ENCODE assay signal across 8 cellular contexts in genomic region chr17:67441052-67441738, GRCh38.
DNase-seq lines count a peak whose midpoint lies in the region; ATAC-seq and TF ChIP-seq lines count a peak whose summit lies in the region.

No MANE protein-coding gene starts in this region.

- intact Hi-C loops in stomach (cut with DNase I; ENCODE audit: low total_unique reads): no loop called here

- H3K9me3 ChIP-seq in HUES64 (ENCODE audit: insufficient read depth, low read depth, low read length): no peaks in the 10 kb centered on the region
- H3K9me3 ChIP-seq in stomach: no peaks in the 10 kb centered on the region

- 0 out of 2 replicates have a peak overlapping the region, but pooled peaks have one; percentile 13 for H3K9ac ChIP-seq in HUES64 (ENCODE audit: low read depth, low read length)

- H3K4me3 Mint-ChIP-seq in nephron progenitor cell: no peak overlapping the region

- no peaks in the 10 kb centered on the region for H3K36me3 Mint-ChIP-seq in nephron progenitor cell (ENCODE audit: low read depth)

- no peaks in the 10 kb centered on the region for H3K27me3 Mint-ChIP-seq in nephron progenitor cell (ENCODE audit: low read depth, poor library complexity)

- DNase-seq in AG04449 (ENCODE audit: low read depth, low spot score): no peak
- peak; percentile 50 for DNase-seq in activated CD4-positive, CD25-positive, alpha-beta regulatory T cell treated with anti-CD3 and anti-CD28 coated beads, Interleukin-2, amount 50 U/mL, for 72 hours
- peak; percentile 75 to 87 for DNase-seq in dermis microvascular lymphatic vessel endothelial cell (ENCODE audit: low read depth in 2 of 2)
- DNase-seq in nephron progenitor cell: no peak
- no peak for DNase-seq in stomach
- DNase-seq in COLO829 (ENCODE audit: low spot score): no peak

- H3K4me3 ChIP-seq in AG04449 (ENCODE audit: low read depth, low read length) (peak overlapping the region; percentile 45), HUES64 (ENCODE audit: low read length) (no peak overlapping the region), stomach (no peak overlapping the region)

- no peaks in the 10 kb centered on the region for H3K9me3 Mint-ChIP-seq in nephron progenitor cell

- CTCF ChIA-PET in AG04449 (lab: Yijun Ruan, JAX): interaction anchor here (0.8 to 2.4 kb wide), 4 partner anchors 8 to 189 kb away, joined by 3 to 7 read pairs (median 4); no protein-coding TSS in a partner anchor

- ATAC-seq in GM18858 (IDR thresholded peaks at IDR 0.05; ENCODE audit: unreplicated experiment): no peak

- no peaks in the 10 kb centered on the region for H3K27me3 ChIP-seq in HUES64 (ENCODE audit: insufficient read depth, low read length)
- no peaks in the 10 kb centered on the region for H3K27me3 ChIP-seq in stomach

- TF ChIP-seq CTCF in AG04449 (IDR thresholded peaks at IDR 0.05; ENCODE audit: insufficient read depth, low read length, missing control alignments) (no peak), nephron progenitor cell (IDR thresholded peaks at IDR 0.05) (no peak), stomach (IDR thresholded peaks at IDR 0.05) (no peak)

- peaks cover 46% of the 10 kb centered on the region for H3K4me1 Mint-ChIP-seq in nephron progenitor cell

- POLR2A ChIA-PET in AG04449 (lab: Yijun Ruan, JAX): interaction anchor here (0.9 to 1.3 kb wide), 2 partner anchors 10 to 52 kb away, joined by 3 read pairs; no protein-coding TSS in a partner anchor

- H3K27ac Mint-ChIP-seq in nephron progenitor cell: peak overlapping the region; percentile 18

- no peak for TF ChIP-seq EP300 in stomach (IDR thresholded peaks at IDR 0.05)

- H3K36me3 ChIP-seq in HUES64 (ENCODE audit: insufficient read depth, low read length): no peaks in the 10 kb centered on the region
- H3K36me3 ChIP-seq in stomach: no peaks in the 10 kb centered on the region

- WGBS in HUES64: 80% methylated on average over 15 of the region's 15 CpGs
- 50 to 60% (median 55%) methylated on average over 15 of the region's 15 CpGs for WGBS in stomach, 5 donors

- no peak for TF ChIP-seq POLR2A in stomach (IDR thresholded peaks at IDR 0.05)

- H3K27ac ChIP-seq in HUES64 (ENCODE audit: low read depth, low read length) (no peak overlapping the region), stomach (peak overlapping the region in 4 of 5 donors; percentile 65 to 73 (median 72))

- peaks cover 44% of the 10 kb centered on the region for H3K4me1 ChIP-seq in HUES64 (ENCODE audit: insufficient read depth, low read length)
- peaks cover 0 to 40% (median 11%) of the 10 kb centered on the region in 4 donors for H3K4me1 ChIP-seq in stomach

Comparison
In these comparisons a context has a peak if more than half of its experiments do, and no peak if none do; other contexts are left out.
1. DNase-seq: peak in activated CD4-positive, CD25-positive, alpha-beta regulatory T cell treated with anti-CD3 and anti-CD28 coated beads, Interleukin-2, amount 50 U/mL, for 72 hours (single experiment) and dermis microvascular lymphatic vessel endothelial cell (2 of 2); none in AG04449 (single experiment), nephron progenitor cell (single experiment), stomach (single experiment) and COLO829 (single experiment).